Comparison of ENCODE assay signal across 1 cellular context in the genomic region with DNA sequence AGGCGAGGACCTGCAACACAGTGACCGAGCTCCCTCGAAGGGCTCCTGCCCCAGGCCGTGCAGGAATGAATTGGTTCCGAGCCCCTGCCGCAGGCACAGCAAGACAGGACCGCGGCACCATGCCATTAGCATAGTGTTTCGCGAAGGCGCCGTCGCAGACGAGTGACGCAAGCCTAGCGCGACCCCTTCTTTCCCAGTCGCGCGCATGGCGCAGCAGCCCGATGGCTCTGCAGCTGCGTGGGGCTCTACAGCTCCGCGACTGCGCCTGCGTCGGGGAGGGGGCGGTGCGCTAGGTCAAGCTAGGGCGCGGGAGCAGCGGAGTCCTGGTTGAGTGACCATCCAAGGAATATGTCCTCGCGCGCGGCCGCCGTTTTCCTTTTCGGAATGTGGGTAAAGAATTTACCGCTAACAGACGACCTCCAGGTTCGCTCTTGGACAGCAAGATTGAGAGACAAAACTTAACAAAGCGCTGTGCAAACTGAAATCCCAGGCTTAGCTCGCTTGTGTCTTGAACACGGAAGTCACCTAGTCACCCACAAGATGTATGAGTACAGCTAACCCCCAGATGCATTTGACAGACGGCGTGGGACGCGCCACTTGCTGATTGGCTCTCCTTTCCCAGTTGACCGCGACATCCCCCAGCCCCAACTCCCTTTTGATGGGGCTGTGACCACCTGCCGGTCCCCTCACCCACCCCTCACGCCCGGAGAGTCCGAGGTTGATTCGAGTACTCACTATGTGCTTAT.
TF ChIP-seq lines count a peak whose summit lies in the region.

TSS of gene TRMT61B (minus strand) at position 164 of the 746 bp plus-strand sequence. CDS start at position 132, 32 bp downstream.

TF ChIP-seq in HepG2, 621 proteins besides CTCF, POLR2A, EP300 and RAD21 (continued from another document and continues in another):
- peak; percentile 99 for TF ChIP-seq ASH2L (IDR thresholded peaks at IDR 0.05; ENCODE audit: insufficient read length, low read depth, low read length)
- peak; percentile 76; the same call in 1 of the 2 replicates for TF ChIP-seq HMG20B (CRISPR knock-in tag; conservative IDR thresholded peaks at IDR 0.05)
- peak; percentile 95 for TF ChIP-seq SIN3A (IDR thresholded peaks at IDR 0.05; ENCODE audit: borderline replicate concordance, low read depth, low read length)
- TF ChIP-seq RNF2 (conservative IDR thresholded peaks at IDR 0.05; ENCODE audit: low read depth), result peak; percentile 90
- peak; percentile 64; the same call in 1 of the 2 replicates for TF ChIP-seq MEIS2 (CRISPR knock-in tag; IDR thresholded peaks at IDR 0.05)
- TF ChIP-seq ZNF577 (CRISPR knock-in tag; IDR thresholded peaks at IDR 0.05; ENCODE audit: borderline replicate concordance, low read depth), result no peak
- TF ChIP-seq HOXA7 (CRISPR knock-in tag; IDR thresholded peaks at IDR 0.05), result no peak
- TF ChIP-seq FOXO1 (CRISPR knock-in tag; IDR thresholded peaks at IDR 0.05), result peak; percentile 94
- no peak for TF ChIP-seq ZNF10 (CRISPR knock-in tag; IDR thresholded peaks at IDR 0.05; ENCODE audit: borderline replicate concordance, low read depth)
- peak; percentile 40; the same call in 1 of the 2 replicates for TF ChIP-seq ZNF337 (CRISPR knock-in tag; IDR thresholded peaks at IDR 0.05; ENCODE audit: borderline replicate concordance, low read depth)
- TF ChIP-seq ZNF558 (CRISPR knock-in tag; IDR thresholded peaks at IDR 0.05; ENCODE audit: borderline replicate concordance), result no peak; the same call in 1 of the 2 replicates
- peak; percentile 96; the same call in 1 of the 2 replicates for TF ChIP-seq CREBL2 (CRISPR knock-in tag; IDR thresholded peaks at IDR 0.05; ENCODE audit: borderline replicate concordance)
- TF ChIP-seq ZNF17 (CRISPR knock-in tag; IDR thresholded peaks at IDR 0.05), result no peak
- peak; percentile 92 for TF ChIP-seq SMAD3 (CRISPR knock-in tag; IDR thresholded peaks at IDR 0.05)
- TF ChIP-seq MZF1 (CRISPR knock-in tag; IDR thresholded peaks at IDR 0.05; ENCODE audit: borderline replicate concordance), result no peak
- no peak; the same call in 1 of the 2 replicates for TF ChIP-seq FOXO4 (CRISPR knock-in tag; conservative IDR thresholded peaks at IDR 0.05)
- 0 out of 2 replicates have a peak, but pooled peaks have one; percentile 76 for TF ChIP-seq ZNF468 (CRISPR knock-in tag; IDR thresholded peaks at IDR 0.05)
- peak; percentile 88 for TF ChIP-seq ZNF768 (CRISPR knock-in tag; IDR thresholded peaks at IDR 0.05)
- peak; percentile 78; the same call in 1 of the 2 replicates for TF ChIP-seq TP53 (CRISPR knock-in tag; conservative IDR thresholded peaks at IDR 0.05)
- TF ChIP-seq ZNF234 (CRISPR knock-in tag; conservative IDR thresholded peaks at IDR 0.05), result no peak
- TF ChIP-seq KIAA2018 (CRISPR knock-in tag; IDR thresholded peaks at IDR 0.05; ENCODE audit: borderline replicate concordance), result no peak
- TF ChIP-seq HDAC6 (IDR thresholded peaks at IDR 0.05; ENCODE audit: low read depth, low read length), result no peak
- no peak for TF ChIP-seq ZNF549 (CRISPR knock-in tag; IDR thresholded peaks at IDR 0.05)
- TF ChIP-seq, protein P1, sequence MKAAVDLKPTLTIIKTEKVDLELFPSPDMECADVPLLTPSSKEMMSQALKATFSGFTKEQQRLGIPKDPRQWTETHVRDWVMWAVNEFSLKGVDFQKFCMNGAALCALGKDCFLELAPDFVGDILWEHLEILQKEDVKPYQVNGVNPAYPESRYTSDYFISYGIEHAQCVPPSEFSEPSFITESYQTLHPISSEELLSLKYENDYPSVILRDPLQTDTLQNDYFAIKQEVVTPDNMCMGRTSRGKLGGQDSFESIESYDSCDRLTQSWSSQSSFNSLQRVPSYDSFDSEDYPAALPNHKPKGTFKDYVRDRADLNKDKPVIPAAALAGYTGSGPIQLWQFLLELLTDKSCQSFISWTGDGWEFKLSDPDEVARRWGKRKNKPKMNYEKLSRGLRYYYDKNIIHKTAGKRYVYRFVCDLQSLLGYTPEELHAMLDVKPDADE (CRISPR knock-in tag; IDR thresholded peaks at IDR 0.05), result peak; percentile 66; the same call in 1 of the 2 replicates
- TF ChIP-seq, protein P2, sequence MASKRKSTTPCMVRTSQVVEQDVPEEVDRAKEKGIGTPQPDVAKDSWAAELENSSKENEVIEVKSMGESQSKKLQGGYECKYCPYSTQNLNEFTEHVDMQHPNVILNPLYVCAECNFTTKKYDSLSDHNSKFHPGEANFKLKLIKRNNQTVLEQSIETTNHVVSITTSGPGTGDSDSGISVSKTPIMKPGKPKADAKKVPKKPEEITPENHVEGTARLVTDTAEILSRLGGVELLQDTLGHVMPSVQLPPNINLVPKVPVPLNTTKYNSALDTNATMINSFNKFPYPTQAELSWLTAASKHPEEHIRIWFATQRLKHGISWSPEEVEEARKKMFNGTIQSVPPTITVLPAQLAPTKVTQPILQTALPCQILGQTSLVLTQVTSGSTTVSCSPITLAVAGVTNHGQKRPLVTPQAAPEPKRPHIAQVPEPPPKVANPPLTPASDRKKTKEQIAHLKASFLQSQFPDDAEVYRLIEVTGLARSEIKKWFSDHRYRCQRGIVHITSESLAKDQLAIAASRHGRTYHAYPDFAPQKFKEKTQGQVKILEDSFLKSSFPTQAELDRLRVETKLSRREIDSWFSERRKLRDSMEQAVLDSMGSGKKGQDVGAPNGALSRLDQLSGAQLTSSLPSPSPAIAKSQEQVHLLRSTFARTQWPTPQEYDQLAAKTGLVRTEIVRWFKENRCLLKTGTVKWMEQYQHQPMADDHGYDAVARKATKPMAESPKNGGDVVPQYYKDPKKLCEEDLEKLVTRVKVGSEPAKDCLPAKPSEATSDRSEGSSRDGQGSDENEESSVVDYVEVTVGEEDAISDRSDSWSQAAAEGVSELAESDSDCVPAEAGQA (IDR thresholded peaks at IDR 0.05; ENCODE audit: low read depth), result peak; percentile 99
- TF ChIP-seq, protein P2 (CRISPR knock-in tag; IDR thresholded peaks at IDR 0.05; ENCODE audit: borderline replicate concordance), result no peak
- TF ChIP-seq, protein P3, sequence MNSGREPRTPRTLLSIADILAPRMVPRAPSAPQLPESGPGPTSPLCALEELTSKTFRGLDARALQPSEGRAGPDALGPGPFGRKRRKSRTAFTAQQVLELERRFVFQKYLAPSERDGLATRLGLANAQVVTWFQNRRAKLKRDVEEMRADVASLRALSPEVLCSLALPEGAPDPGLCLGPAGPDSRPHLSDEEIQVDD (CRISPR knock-in tag; IDR thresholded peaks at IDR 0.05; ENCODE audit: borderline replicate concordance), result peak; percentile 86
- TF ChIP-seq SSRP1 (CRISPR knock-in tag; IDR thresholded peaks at IDR 0.05), result no peak; the same call in 1 of the 2 replicates
- TF ChIP-seq, protein P4, sequence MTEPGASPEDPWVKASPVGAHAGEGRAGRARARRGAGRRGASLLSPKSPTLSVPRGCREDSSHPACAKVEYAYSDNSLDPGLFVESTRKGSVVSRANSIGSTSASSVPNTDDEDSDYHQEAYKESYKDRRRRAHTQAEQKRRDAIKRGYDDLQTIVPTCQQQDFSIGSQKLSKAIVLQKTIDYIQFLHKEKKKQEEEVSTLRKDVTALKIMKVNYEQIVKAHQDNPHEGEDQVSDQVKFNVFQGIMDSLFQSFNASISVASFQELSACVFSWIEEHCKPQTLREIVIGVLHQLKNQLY (CRISPR knock-in tag; IDR thresholded peaks at IDR 0.05), result peak; percentile 82; the same call in 1 of the 2 replicates
- TF ChIP-seq ZBTB1 (CRISPR knock-in tag; IDR thresholded peaks at IDR 0.05; ENCODE audit: borderline replicate concordance), result 0 out of 2 replicates have a peak, but pooled peaks have one; percentile 14
- peak; percentile 95; the same call in 1 of the 2 replicates for TF ChIP-seq RELA (CRISPR knock-in tag; IDR thresholded peaks at IDR 0.05)
- TF ChIP-seq JUNB (CRISPR knock-in tag; IDR thresholded peaks at IDR 0.05; ENCODE audit: borderline replicate concordance), result no peak
- 0 out of 2 replicates have a peak, but pooled peaks have one; percentile 18 for TF ChIP-seq ZNF572 (CRISPR knock-in tag; IDR thresholded peaks at IDR 0.05)
- peak; percentile 94 for TF ChIP-seq IRF9 (CRISPR knock-in tag; IDR thresholded peaks at IDR 0.05; ENCODE audit: borderline replicate concordance)
- no peak; the same call in 1 of the 2 replicates for TF ChIP-seq ZNF589 (CRISPR knock-in tag; conservative IDR thresholded peaks at IDR 0.05)
- TF ChIP-seq PHB2 (IDR thresholded peaks at IDR 0.05; ENCODE audit: partially characterized antibody), result no peak
- TF ChIP-seq MAFK (conservative IDR thresholded peaks at IDR 0.05 in 1 of 2, IDR thresholded peaks at IDR 0.05 in 1 of 2; ENCODE audit: low read length in 2 of 2), result peak in 1 of 2 experiments; percentile 52; a peak in 2 of 4 replicates
- TF ChIP-seq IRF2 (CRISPR knock-in tag; IDR thresholded peaks at IDR 0.05), result peak; percentile 99
